In genomic region chr9:115891929-115892328, GRCh38 we compare ENCODE assay signal across 1 cellular context.
A peak's percentile ranks its signal among the peaks of the same experiment; 100 is the strongest.
TF ChIP-seq lines count a peak whose summit lies in the region.

No MANE protein-coding gene starts in this region.

TF ChIP-seq in IMR-90, 13 proteins besides CTCF, POLR2A, EP300 and RAD21:
- TF ChIP-seq RCOR1 (IDR thresholded peaks at IDR 0.05; ENCODE audit: insufficient replicate concordance, low read length) (no peak), BHLHE40 (IDR thresholded peaks at IDR 0.05; ENCODE audit: low read depth, low read length) (peak; percentile 52; the same call in 1 of the 2 replicates)
